In the genomic region with DNA sequence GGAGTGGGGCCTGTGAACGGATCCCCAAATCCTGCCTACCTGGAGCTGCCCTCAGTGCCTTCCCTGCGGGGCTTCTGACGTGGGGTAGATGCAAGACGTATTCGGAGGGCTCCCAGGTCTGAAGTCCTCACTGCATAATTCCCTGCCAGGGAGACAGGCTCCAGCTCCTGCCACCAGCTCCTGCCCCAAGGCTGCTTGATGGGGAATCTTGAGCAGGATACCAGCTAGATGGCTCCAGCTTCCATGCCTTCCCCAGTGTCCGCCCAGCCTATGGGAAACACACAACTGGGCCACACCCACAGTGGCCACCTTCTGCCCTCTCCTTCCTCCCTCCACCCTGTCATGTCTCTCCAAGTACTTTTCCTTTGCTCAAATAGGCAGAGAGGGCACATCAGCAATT, we compare ENCODE assay signal across 22 cellular contexts.
"Had no signal": no experiment of that assay in that cellular context is flagged by ENCODE, and none has a peak within 500 bp of the region (broad histone marks: within the 10 kb centered on the region; RNA-seq: fewer than 3 reads in every experiment).

No MANE protein-coding gene starts in this region.

- H3K9ac ChIP-seq: SK-N-SH had no signal

- FAIRE-seq: HTR-8/SVneo had no signal

- H3K4me2 ChIP-seq: SK-N-SH had no signal

- H3K27ac ChIP-seq: HL-60, RWPE1 had no signal

- ATAC-seq: Panc1, PC-3 had no signal

- DNase-seq: Karpas-422, KG1, MM.1S, NCI-H1092 treated with DMSO at 0.1 percent for 48 hours, NCI-H1436, NCI-H187, NCI-H2029, NCI-H2081 treated with DMSO at 0.1 percent for 48 hours, NCI-H2171, NCI-H226, NCI-H446, NCI-H510A, NCI-H524 treated with DMSO at 0.1 percent for 48 hours, NCI-H69, NCI-H774, PC-3, SHP77, SK-N-SH had no signal

- H3K9me3 ChIP-seq: SK-N-SH had no signal
